ENCODE assay signal across 9 cellular contexts in genomic region chr11:76824083-76824939, GRCh38. TPM values are rescaled to one million over a fixed set of nuclear protein-coding genes. Genes with fewer than 3 reads are reported as not detected.
DNase-seq lines count a peak whose midpoint lies in the region; ATAC-seq and TF ChIP-seq lines count a peak whose summit lies in the region.
"Had no signal": no experiment of that assay in that cellular context is flagged by ENCODE, and none has a peak within 500 bp of the region (broad histone marks: within the 10 kb centered on the region; RNA-seq: fewer than 3 reads in every experiment).

No MANE protein-coding gene starts in this region.

- H3K27ac Mint-ChIP-seq in osteocyte (ENCODE audit: unreplicated experiment): peak overlapping the region; percentile 90

- no peaks in the 10 kb centered on the region for H3K36me3 Mint-ChIP-seq in osteocyte (ENCODE audit: unreplicated experiment)

- H3K4me3 Mint-ChIP-seq in osteocyte (ENCODE audit: unreplicated experiment): no peak overlapping the region

- H3K27me3 ChIP-seq in SJCRH30 (no peaks in the 10 kb centered on the region), esophagus squamous epithelium (no peaks in the 10 kb centered on the region), sigmoid colon (no peaks in the 10 kb centered on the region)

- H3K27ac ChIP-seq in SJCRH30 (peak overlapping the region; percentile 36), esophagus squamous epithelium (peak overlapping the region; percentile 3 to 67 (median 62)), sigmoid colon (peak overlapping the region in 2 of 4 donors; percentile 10 to 64)

- H3K4me1 Mint-ChIP-seq in osteocyte (ENCODE audit: unreplicated experiment): peaks cover 19% of the 10 kb centered on the region

- peak overlapping the region; percentile 37; the same call in 1 of the 2 replicates for H3K4me3 ChIP-seq in SJCRH30
- no peak overlapping the region for H3K4me3 ChIP-seq in esophagus squamous epithelium
- no peak overlapping the region for H3K4me3 ChIP-seq in sigmoid colon

- TF ChIP-seq EP300 in sigmoid colon (IDR thresholded peaks at IDR 0.05): peak in 1 of 4 donors; percentile 34

- TF ChIP-seq CTCF in esophagus squamous epithelium (IDR thresholded peaks at IDR 0.05) (no peak), osteocyte (IDR thresholded peaks at IDR 0.05) (no peak), sigmoid colon (IDR thresholded peaks at IDR 0.05) (no peak)

- DNase-seq in EH (ENCODE audit: low read depth) (peak; percentile 76), SJCRH30 (no peak), esophagus squamous epithelium (lab: John Stamatoyannopoulos, UW) (no peak), osteocyte (ENCODE audit: extremely low spot score, unreplicated experiment) (peak; percentile 27), NCI-H2107 treated with DMSO at 0.1 percent for 48 hours (lab: John Stamatoyannopoulos, UW; ENCODE audit: unreplicated experiment) (no peak), sigmoid colon (no peak), pons (ENCODE audit: low spot score) (no peak)
- DNase-seq: effector memory CD4-positive, alpha-beta T cell had no signal

- H3K27me3 Mint-ChIP-seq in osteocyte (ENCODE audit: unreplicated experiment): no peaks in the 10 kb centered on the region

- H3K9me3 Mint-ChIP-seq in osteocyte (ENCODE audit: unreplicated experiment): peaks cover 6% of the 10 kb centered on the region

- H3K36me3 ChIP-seq in SJCRH30: no peaks in the 10 kb centered on the region
- H3K36me3 ChIP-seq in esophagus squamous epithelium: no peaks in the 10 kb centered on the region
- H3K36me3 ChIP-seq in sigmoid colon: no peaks in the 10 kb centered on the region

- WGBS in esophagus squamous epithelium, 2 donors: 26 to 31% methylated on average over 9 of the region's 9 CpGs
- WGBS in sigmoid colon, 2 donors: 73 to 78% methylated on average over 9 of the region's 9 CpGs

- peaks cover 5% of the 10 kb centered on the region; the same call in 1 of the 2 replicates for H3K9me3 ChIP-seq in SJCRH30 (replicated peaks)
- no peaks in the 10 kb centered on the region for H3K9me3 ChIP-seq in esophagus squamous epithelium
- no peaks in the 10 kb centered on the region for H3K9me3 ChIP-seq in sigmoid colon

- ATAC-seq in GM18873 (IDR thresholded peaks at IDR 0.05; ENCODE audit: low FRiP score, unreplicated experiment): no peak

- TF ChIP-seq POLR2A in esophagus squamous epithelium (IDR thresholded peaks at IDR 0.05) (no peak), sigmoid colon (IDR thresholded peaks at IDR 0.05) (no peak)

- peaks cover 12% of the 10 kb centered on the region for H3K4me1 ChIP-seq in SJCRH30
- H3K4me1 ChIP-seq in esophagus squamous epithelium: peaks cover 14 to 29% (median 20%) of the 10 kb centered on the region in 3 donors
- no peaks in the 10 kb centered on the region for H3K4me1 ChIP-seq in sigmoid colon

- intact Hi-C loops in esophagus squamous epithelium (cut with DNase I): no loop called here
- intact Hi-C loops in sigmoid colon (cut with DNase I): no loop called here

RNA-seq across cellular contexts. Expression of gene ACER3, which starts 36.4 kb away (rescaled TPM):
- 17.3 and 22.1 TPM in 2 replicates for total RNA-seq in SJCRH30 (2014; rRNA removed; shearing (Covaris generic))
- total RNA-seq in esophagus squamous epithelium (10 to 100 TPM in 3 of 4 donors, 1 to 10 TPM in 1; 9.9 to 34.2 (median 23.3) TPM), osteocyte (17.4 and 17.6 TPM in 2 replicates), sigmoid colon (10 to 100 TPM in 2 of 4 donors, 1 to 10 TPM in 2; 5.6 to 12.1 (median 10.4) TPM)
- 10 to 100 TPM in 1 of 3 donors, 1 to 10 TPM in 2; 7.4 to 13.2 (median 9.1) TPM for polyA plus RNA-seq in sigmoid colon

RNA-seq across cellular contexts. Expression of gene TSKU, which starts 41.2 kb away (rescaled TPM):
- total RNA-seq in SJCRH30 (2014; rRNA removed; shearing (Covaris generic)): 18.2 and 21.2 TPM in 2 replicates
- total RNA-seq in esophagus squamous epithelium (10 to 100 TPM; 51.4 to 95.9 (median 88.4) TPM), osteocyte (84.0 and 84.1 TPM in 2 replicates), sigmoid colon (10 to 100 TPM; 12.8 to 20.8 (median 20.4) TPM)
- polyA plus RNA-seq in sigmoid colon: 10 to 100 TPM; 16.2 to 24.6 (median 23.4) TPM

Comparison
In these comparisons a context has a peak if more than half of its experiments do, and no peak if none do; other contexts are left out.
1. DNase-seq: peak in EH (single experiment) and osteocyte (single experiment); none in SJCRH30 (0 of 2), esophagus squamous epithelium (single experiment), NCI-H2107 treated with DMSO at 0.1 percent for 48 hours (single experiment), sigmoid colon (single experiment) and pons (single experiment).